1 cellular context compared by ENCODE assay signal in genomic region chr1:84757301-84757700, GRCh38.
TF ChIP-seq lines count a peak whose summit lies in the region.

No MANE protein-coding gene starts in this region.

TF ChIP-seq in liver, 16 proteins besides CTCF, POLR2A, EP300 and RAD21 (continued from another document):
- TF ChIP-seq REST (IDR thresholded peaks at IDR 0.05) = no peak
- TF ChIP-seq TAF1 (conservative IDR thresholded peaks at IDR 0.05) = no peak
- TF ChIP-seq JUND (IDR thresholded peaks at IDR 0.05) = no peak
- no peak for TF ChIP-seq NR2F2 (IDR thresholded peaks at IDR 0.05)
- no peak for TF ChIP-seq SP1 (IDR thresholded peaks at IDR 0.05)
- TF ChIP-seq GABPA (IDR thresholded peaks at IDR 0.05 in 1 of 2, conservative IDR thresholded peaks at IDR 0.05 in 1 of 2) = no peak
